ENCODE assay signal across 8 cellular contexts in the genomic region with DNA sequence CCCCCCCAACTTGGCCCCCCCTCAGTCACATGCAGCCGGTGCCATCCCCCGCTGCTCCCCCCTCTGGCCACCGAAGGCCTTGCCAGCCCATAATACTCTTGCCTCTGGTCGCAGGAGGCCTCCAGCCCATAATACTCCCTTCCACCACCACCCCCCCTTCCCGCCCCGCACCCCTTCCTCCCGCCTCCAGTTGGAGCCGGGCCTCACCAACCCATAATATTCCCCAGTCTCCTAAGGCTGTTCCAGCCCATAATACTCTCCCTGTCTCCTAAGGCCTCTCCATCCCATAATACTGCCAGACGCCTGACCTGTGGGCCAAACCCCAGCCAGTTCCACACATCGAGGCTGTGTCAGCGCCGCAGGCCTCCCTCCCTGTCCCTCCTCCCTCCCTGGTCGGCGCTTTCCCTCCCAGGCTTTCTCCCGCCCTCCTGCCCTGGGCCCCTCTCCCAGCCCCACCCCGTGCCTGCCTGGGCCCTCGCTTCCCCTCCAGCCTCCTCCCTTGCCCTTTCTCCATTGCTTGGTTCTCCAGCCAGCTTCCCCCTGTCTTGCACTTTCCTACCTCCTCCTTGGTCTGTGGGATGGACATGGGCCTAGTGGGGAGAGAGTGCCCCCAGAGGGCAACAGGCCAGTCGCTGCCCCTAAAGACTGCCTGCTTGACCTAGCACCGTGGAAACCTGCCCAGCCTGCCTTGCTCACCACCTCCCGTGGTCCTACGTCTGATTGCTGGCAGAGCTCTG. TPM values are rescaled to one million over a fixed set of nuclear protein-coding genes. Genes with fewer than 3 reads are reported as not detected.
DNase-seq lines count a peak whose midpoint lies in the region; ATAC-seq, FAIRE-seq and TF ChIP-seq lines count a peak whose summit lies in the region.

No MANE protein-coding gene starts in this region.

- H3K4me1 ChIP-seq in kidney (ENCODE audit: control insufficient read depth in 1 of 2, insufficient read depth in 1 of 2, low read depth in 1 of 2, low read length in 2 of 2) = peaks cover 23 to 28% of the 10 kb centered on the region in 2 donors
- H3K4me1 ChIP-seq in skeletal muscle tissue (ENCODE audit: control insufficient read depth in 3 of 3, insufficient read depth in 3 of 3, low read length in 3 of 3) = peaks cover 17 to 25% (median 24%) of the 10 kb centered on the region in 3 donors

- H3K36me3 ChIP-seq in kidney (ENCODE audit: control insufficient read depth in 1 of 2, insufficient read depth in 2 of 2, low read length in 2 of 2) (no peaks in the 10 kb centered on the region), skeletal muscle tissue (ENCODE audit: control insufficient read depth in 3 of 3, insufficient read depth in 3 of 3, low read length in 3 of 3) (no peaks in the 10 kb centered on the region)

- H3K4me3 ChIP-seq in AG04450 (ENCODE audit: low read depth, low read length) = no peak overlapping the region
- peak overlapping the region; percentile 59 for H3K4me3 ChIP-seq in coronary artery
- H3K4me3 ChIP-seq in kidney (ENCODE audit: low read length in 2 of 2) = no peak overlapping the region
- H3K4me3 ChIP-seq in skeletal muscle tissue (ENCODE audit: low read length in 3 of 3) = no peak overlapping the region

- H3K27ac ChIP-seq in AG04450 (ENCODE audit: low read depth, low read length) (peak overlapping the region; percentile 65), coronary artery (peak overlapping the region; percentile 85 to 97), kidney (ENCODE audit: low read depth in 2 of 2, low read length in 2 of 2) (peak overlapping the region; percentile 89 to 94), skeletal muscle tissue (ENCODE audit: low read depth, low read length) (peak overlapping the region; percentile 88)

- CTCF ChIA-PET in AG04450 (lab: Charles Lee) = interaction anchor here (0.7 to 2.7 kb wide), 9 partner anchors 14 to 212 kb away, joined by 3 to 12 read pairs (median 3); partner anchors contain the start of genes NOP2 and PTMS

- H3K9ac ChIP-seq in kidney (ENCODE audit: low read length in 2 of 2) = peak overlapping the region in 1 of 2 donors; percentile 1
- H3K9ac ChIP-seq in skeletal muscle tissue (ENCODE audit: low read depth in 1 of 3, low read length in 3 of 3) = peak overlapping the region; percentile 23 to 71 (median 27)

- H3K9me3 ChIP-seq in AG04450 (ENCODE audit: control insufficient read depth, insufficient read depth, low read length) (no peaks in the 10 kb centered on the region; the same call in 1 of the 2 replicates), kidney (ENCODE audit: control insufficient read depth in 1 of 2, low read length in 2 of 2) (no peaks in the 10 kb centered on the region), skeletal muscle tissue (ENCODE audit: control insufficient read depth in 3 of 3, low read length in 3 of 3) (no peaks in the 10 kb centered on the region)

- DNase-seq in AG04450 (ENCODE audit: low read depth, low spot score) (peak; percentile 93), GM13976 (ENCODE audit: low spot score) (peak; percentile 78), NCI-H1930 (lab: John Stamatoyannopoulos, UW) (peak; percentile 94), T-helper 9 cell (peak; percentile 35), coronary artery (ENCODE audit: low spot score) (peak; percentile 97), kidney (peak; percentile 98)

- intact Hi-C loops in kidney (cut with DNase I) = no loop called here

- in situ Hi-C loops in GM13976 (cut with MboI; ENCODE audit: low sequenced_read_pairs, unreplicated experiment) = no loop called here

- no peak for FAIRE-seq in kidney (lab: Jason Lieb, UNC)

- TF ChIP-seq CTCF in AG04450 (IDR thresholded peaks at IDR 0.05; ENCODE audit: low read depth, low read length) = 0 out of 2 replicates have a peak, but pooled peaks have one; percentile 5
- peak; percentile 22 for TF ChIP-seq CTCF in GM13976 (IDR thresholded peaks at IDR 0.05; ENCODE audit: borderline replicate concordance, control extremely low read depth, extremely low read depth, insufficient read depth, missing control alignments)
- TF ChIP-seq CTCF in coronary artery (IDR thresholded peaks at IDR 0.05) = no peak
- no peak for TF ChIP-seq CTCF in kidney (IDR thresholded peaks at IDR 0.05; ENCODE audit: borderline replicate concordance, extremely low read depth, insufficient read depth)

- POLR2A ChIA-PET in AG04450 (lab: Yijun Ruan, JAX) = interaction anchor here (0.6 to 2.3 kb wide), 5 partner anchors 46 to 152 kb away, joined by 4 to 16 read pairs (median 8); partner anchors contain the start of genes GAPDH, NOP2, PTMS and ZNF384

- no peak for ATAC-seq in GM21723 (IDR thresholded peaks at IDR 0.05; ENCODE audit: unreplicated experiment)

- H3K27me3 ChIP-seq in AG04450 (ENCODE audit: control insufficient read depth, insufficient read depth, low read length) (no peaks in the 10 kb centered on the region), skeletal muscle tissue (ENCODE audit: control insufficient read depth in 3 of 3, insufficient read depth in 3 of 3, low read length in 3 of 3) (no peaks in the 10 kb centered on the region)

RNA-seq across cellular contexts. Expression of gene CHD4, which starts 6.8 kb away (rescaled TPM):
- polyA plus RNA-seq in AG04450 (2011; rRNA removed) = 86.3 and 119 TPM in 2 replicates
- polyA minus RNA-seq in AG04450 (2011; rRNA and poly(A)+ RNA removed) = 235 and 284 TPM in 2 replicates
- 224 TPM for total RNA-seq in kidney
- polyA plus RNA-seq in kidney (ENCODE audit: insufficient read depth, low read depth, low replicate concordance) = 109 TPM
- 211 TPM for total RNA-seq in skeletal muscle tissue

RNA-seq across cellular contexts. Expression of gene LPAR5, which starts 21.8 kb away (rescaled TPM):
- polyA plus RNA-seq in AG04450 (2011; rRNA removed) = not detected in 2 replicates
- not detected in 2 replicates for polyA minus RNA-seq in AG04450 (2011; rRNA and poly(A)+ RNA removed)
- 4.9 TPM for total RNA-seq in kidney
- polyA plus RNA-seq in kidney (ENCODE audit: insufficient read depth, low read depth, low replicate concordance) = 0.97 TPM
- 1.0 TPM for total RNA-seq in skeletal muscle tissue

RNA-seq across cellular contexts. Expression of gene ACRBP, which starts 33.3 kb away (rescaled TPM):
- polyA plus RNA-seq in AG04450 (2011; rRNA removed) (0.41 and 0.64 TPM in 2 replicates), kidney (ENCODE audit: insufficient read depth, low read depth, low replicate concordance) (2.1 TPM)
- 0.78 TPM in 1 of 2 replicates, not detected in the other for polyA minus RNA-seq in AG04450 (2011; rRNA and poly(A)+ RNA removed)
- total RNA-seq in kidney (3.4 TPM), skeletal muscle tissue (1.0 TPM)

RNA-seq across cellular contexts. Expression of gene NOP2, which starts 45.9 kb away (rescaled TPM):
- polyA plus RNA-seq in AG04450 (2011; rRNA removed) (35.7 and 41.3 TPM in 2 replicates), kidney (ENCODE audit: insufficient read depth, low read depth, low replicate concordance) (12.2 TPM)
- 31.7 and 43.9 TPM in 2 replicates for polyA minus RNA-seq in AG04450 (2011; rRNA and poly(A)+ RNA removed)
- total RNA-seq in kidney (29.7 TPM), skeletal muscle tissue (6.3 TPM)

RNA-seq across cellular contexts. Expression of gene ING4, which starts 49.0 kb away (rescaled TPM):
- polyA plus RNA-seq in AG04450 (2011; rRNA removed) (58.6 and 66.6 TPM in 2 replicates), kidney (ENCODE audit: insufficient read depth, low read depth, low replicate concordance) (56.0 TPM)
- polyA minus RNA-seq in AG04450 (2011; rRNA and poly(A)+ RNA removed) = 20.0 and 23.4 TPM in 2 replicates
- total RNA-seq in kidney (42.6 TPM), skeletal muscle tissue (38.1 TPM)

Comparison
In these comparisons a context has a peak if more than half of its experiments do, and no peak if none do; other contexts are left out.
1. DNase-seq: peak in every context shown above with its lines; median percentile 98 in kidney; 97 in coronary artery; 94 in NCI-H1930; 93 in AG04450; 78 in GM13976; 35 in T-helper 9 cell.
2. CTCF ChIP-seq: peak in AG04450 (single experiment) and GM13976 (single experiment); none in coronary artery (single experiment) and kidney (single experiment).
3. Peak in every context shown above with its lines, with median percentiles within 50 percentile points of each other: H3K27ac ChIP-seq.